Comparison of ENCODE assay signal across 1 cellular context in the genomic region with DNA sequence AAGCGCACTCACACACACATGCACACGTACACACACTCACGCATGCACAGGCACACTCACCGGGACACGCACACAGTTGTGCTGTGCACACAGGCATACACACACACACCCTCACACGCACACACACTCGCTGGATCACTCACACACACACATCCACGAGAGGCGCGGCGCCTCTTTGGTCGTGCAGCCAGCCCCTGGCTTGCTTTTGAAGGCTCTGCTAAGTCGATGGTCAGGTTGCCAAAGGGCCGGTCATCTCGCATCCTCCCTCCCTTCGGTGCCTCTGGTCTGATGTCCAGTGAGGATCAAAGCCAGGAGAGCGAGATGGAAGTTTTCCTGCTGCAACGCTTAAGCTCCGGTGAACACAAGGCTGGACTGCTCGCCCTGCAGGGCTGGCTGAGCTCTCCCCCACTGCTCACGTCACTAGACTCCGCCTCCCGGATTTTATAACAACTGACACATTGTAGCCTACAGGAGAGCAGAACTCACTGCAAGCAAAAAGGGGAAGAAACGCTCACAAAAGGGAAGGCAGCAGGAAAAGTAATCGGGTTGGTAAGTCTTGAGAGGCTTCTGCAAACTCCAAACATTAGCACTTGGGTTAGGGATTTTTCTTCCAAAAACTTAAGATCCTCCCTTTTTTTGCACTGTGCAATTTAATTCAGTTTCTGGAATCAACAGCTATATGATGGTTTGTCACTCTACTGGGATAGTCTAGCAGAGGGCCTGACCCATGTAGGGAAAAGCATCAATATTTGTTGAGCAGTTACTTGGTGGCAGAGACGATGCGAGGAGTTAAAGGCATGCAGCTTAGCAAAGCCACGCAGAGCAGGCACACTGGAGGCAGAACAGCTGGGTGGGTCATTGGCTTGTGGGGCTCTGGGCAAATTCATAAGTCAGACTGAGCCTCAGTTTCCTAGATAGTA.
TF ChIP-seq lines count a peak whose summit lies in the region.

A gene (minus strand): TSS at position 374 of the 920 bp plus-strand sequence. CDS start 695 bp downstream, outside the sequence.

TF ChIP-seq in K562, 482 proteins besides CTCF, POLR2A, EP300 and RAD21 (continued from another document and continues in another):
- TF ChIP-seq, protein P1, sequence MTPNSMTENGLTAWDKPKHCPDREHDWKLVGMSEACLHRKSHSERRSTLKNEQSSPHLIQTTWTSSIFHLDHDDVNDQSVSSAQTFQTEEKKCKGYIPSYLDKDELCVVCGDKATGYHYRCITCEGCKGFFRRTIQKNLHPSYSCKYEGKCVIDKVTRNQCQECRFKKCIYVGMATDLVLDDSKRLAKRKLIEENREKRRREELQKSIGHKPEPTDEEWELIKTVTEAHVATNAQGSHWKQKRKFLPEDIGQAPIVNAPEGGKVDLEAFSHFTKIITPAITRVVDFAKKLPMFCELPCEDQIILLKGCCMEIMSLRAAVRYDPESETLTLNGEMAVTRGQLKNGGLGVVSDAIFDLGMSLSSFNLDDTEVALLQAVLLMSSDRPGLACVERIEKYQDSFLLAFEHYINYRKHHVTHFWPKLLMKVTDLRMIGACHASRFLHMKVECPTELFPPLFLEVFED (CRISPR knock-in tag; conservative IDR thresholded peaks at IDR 0.05): no peak
- TF ChIP-seq CCNT2 (IDR thresholded peaks at IDR 0.05; ENCODE audit: borderline replicate concordance, extremely low read depth, insufficient read length, low read depth, low read length): no peak
- no peak for TF ChIP-seq CC2D1A (IDR thresholded peaks at IDR 0.05)
- no peak for TF ChIP-seq CBFA2T2 (conservative IDR thresholded peaks at IDR 0.05)
- TF ChIP-seq, protein P2, sequence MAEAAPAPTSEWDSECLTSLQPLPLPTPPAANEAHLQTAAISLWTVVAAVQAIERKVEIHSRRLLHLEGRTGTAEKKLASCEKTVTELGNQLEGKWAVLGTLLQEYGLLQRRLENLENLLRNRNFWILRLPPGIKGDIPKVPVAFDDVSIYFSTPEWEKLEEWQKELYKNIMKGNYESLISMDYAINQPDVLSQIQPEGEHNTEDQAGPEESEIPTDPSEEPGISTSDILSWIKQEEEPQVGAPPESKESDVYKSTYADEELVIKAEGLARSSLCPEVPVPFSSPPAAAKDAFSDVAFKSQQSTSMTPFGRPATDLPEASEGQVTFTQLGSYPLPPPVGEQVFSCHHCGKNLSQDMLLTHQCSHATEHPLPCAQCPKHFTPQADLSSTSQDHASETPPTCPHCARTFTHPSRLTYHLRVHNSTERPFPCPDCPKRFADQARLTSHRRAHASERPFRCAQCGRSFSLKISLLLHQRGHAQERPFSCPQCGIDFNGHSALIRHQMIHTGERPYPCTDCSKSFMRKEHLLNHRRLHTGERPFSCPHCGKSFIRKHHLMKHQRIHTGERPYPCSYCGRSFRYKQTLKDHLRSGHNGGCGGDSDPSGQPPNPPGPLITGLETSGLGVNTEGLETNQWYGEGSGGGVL (CRISPR knock-in tag; IDR thresholded peaks at IDR 0.05): no peak
- TF ChIP-seq NFRKB (IDR thresholded peaks at IDR 0.05; ENCODE audit: low read depth): no peak
- TF ChIP-seq NR2C1 (IDR thresholded peaks at IDR 0.05): no peak
- TF ChIP-seq NR2C1 (tag; IDR thresholded peaks at IDR 0.05): no peak
- no peak for TF ChIP-seq RFX7 (CRISPR knock-in tag; IDR thresholded peaks at IDR 0.05)
- no peak for TF ChIP-seq ZSCAN29 (IDR thresholded peaks at IDR 0.05)
- TF ChIP-seq ZNF507 (tag; conservative IDR thresholded peaks at IDR 0.05): no peak
- TF ChIP-seq NR1H2 (CRISPR knock-in tag; IDR thresholded peaks at IDR 0.05): no peak
- TF ChIP-seq POLR2G (IDR thresholded peaks at IDR 0.05; ENCODE audit: low read depth, low read length): no peak
- TF ChIP-seq SPI1 (IDR thresholded peaks at IDR 0.05; ENCODE audit: borderline replicate concordance, low read depth, low read length): peak; percentile 71
- no peak for TF ChIP-seq CHD2 (IDR thresholded peaks at IDR 0.05; ENCODE audit: low read depth, low read length)
- TF ChIP-seq ZNF436 (CRISPR knock-in tag; IDR thresholded peaks at IDR 0.05): no peak
- TF ChIP-seq EZH2 (IDR thresholded peaks at IDR 0.05; ENCODE audit: borderline replicate concordance, low read depth, low read length): 0 out of 2 replicates have a peak, but pooled peaks have one; percentile 32
- TF ChIP-seq, protein P3, sequence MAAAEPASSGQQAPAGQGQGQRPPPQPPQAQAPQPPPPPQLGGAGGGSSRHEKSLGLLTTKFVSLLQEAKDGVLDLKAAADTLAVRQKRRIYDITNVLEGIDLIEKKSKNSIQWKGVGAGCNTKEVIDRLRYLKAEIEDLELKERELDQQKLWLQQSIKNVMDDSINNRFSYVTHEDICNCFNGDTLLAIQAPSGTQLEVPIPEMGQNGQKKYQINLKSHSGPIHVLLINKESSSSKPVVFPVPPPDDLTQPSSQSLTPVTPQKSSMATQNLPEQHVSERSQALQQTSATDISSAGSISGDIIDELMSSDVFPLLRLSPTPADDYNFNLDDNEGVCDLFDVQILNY (CRISPR knock-in tag; IDR thresholded peaks at IDR 0.05): no peak
- TF ChIP-seq RCOR1 (IDR thresholded peaks at IDR 0.05; ENCODE audit: borderline replicate concordance in 1 of 2, low read depth in 2 of 2, low read length in 2 of 2): peak in 1 of 2 experiments; percentile 11; a peak in 1 of 4 replicates
- TF ChIP-seq ZNF140 (CRISPR knock-in tag; IDR thresholded peaks at IDR 0.05): no peak
- TF ChIP-seq SMARCC2 (IDR thresholded peaks at IDR 0.05; ENCODE audit: low read depth): no peak
- no peak for TF ChIP-seq KDM1A (IDR thresholded peaks at IDR 0.05)
- TF ChIP-seq L3MBTL2 (IDR thresholded peaks at IDR 0.05): 0 out of 2 replicates have a peak, but pooled peaks have one; percentile 38
- TF ChIP-seq, protein P4, sequence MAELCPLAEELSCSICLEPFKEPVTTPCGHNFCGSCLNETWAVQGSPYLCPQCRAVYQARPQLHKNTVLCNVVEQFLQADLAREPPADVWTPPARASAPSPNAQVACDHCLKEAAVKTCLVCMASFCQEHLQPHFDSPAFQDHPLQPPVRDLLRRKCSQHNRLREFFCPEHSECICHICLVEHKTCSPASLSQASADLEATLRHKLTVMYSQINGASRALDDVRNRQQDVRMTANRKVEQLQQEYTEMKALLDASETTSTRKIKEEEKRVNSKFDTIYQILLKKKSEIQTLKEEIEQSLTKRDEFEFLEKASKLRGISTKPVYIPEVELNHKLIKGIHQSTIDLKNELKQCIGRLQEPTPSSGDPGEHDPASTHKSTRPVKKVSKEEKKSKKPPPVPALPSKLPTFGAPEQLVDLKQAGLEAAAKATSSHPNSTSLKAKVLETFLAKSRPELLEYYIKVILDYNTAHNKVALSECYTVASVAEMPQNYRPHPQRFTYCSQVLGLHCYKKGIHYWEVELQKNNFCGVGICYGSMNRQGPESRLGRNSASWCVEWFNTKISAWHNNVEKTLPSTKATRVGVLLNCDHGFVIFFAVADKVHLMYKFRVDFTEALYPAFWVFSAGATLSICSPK (IDR thresholded peaks at IDR 0.05; ENCODE audit: borderline replicate concordance): no peak
- TF ChIP-seq, protein P5, sequence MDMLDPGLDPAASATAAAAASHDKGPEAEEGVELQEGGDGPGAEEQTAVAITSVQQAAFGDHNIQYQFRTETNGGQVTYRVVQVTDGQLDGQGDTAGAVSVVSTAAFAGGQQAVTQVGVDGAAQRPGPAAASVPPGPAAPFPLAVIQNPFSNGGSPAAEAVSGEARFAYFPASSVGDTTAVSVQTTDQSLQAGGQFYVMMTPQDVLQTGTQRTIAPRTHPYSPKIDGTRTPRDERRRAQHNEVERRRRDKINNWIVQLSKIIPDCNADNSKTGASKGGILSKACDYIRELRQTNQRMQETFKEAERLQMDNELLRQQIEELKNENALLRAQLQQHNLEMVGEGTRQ (CRISPR knock-in tag; IDR thresholded peaks at IDR 0.05): no peak
- TF ChIP-seq CREM (IDR thresholded peaks at IDR 0.05; ENCODE audit: low read depth): peak; percentile 92
- TF ChIP-seq, protein P6, sequence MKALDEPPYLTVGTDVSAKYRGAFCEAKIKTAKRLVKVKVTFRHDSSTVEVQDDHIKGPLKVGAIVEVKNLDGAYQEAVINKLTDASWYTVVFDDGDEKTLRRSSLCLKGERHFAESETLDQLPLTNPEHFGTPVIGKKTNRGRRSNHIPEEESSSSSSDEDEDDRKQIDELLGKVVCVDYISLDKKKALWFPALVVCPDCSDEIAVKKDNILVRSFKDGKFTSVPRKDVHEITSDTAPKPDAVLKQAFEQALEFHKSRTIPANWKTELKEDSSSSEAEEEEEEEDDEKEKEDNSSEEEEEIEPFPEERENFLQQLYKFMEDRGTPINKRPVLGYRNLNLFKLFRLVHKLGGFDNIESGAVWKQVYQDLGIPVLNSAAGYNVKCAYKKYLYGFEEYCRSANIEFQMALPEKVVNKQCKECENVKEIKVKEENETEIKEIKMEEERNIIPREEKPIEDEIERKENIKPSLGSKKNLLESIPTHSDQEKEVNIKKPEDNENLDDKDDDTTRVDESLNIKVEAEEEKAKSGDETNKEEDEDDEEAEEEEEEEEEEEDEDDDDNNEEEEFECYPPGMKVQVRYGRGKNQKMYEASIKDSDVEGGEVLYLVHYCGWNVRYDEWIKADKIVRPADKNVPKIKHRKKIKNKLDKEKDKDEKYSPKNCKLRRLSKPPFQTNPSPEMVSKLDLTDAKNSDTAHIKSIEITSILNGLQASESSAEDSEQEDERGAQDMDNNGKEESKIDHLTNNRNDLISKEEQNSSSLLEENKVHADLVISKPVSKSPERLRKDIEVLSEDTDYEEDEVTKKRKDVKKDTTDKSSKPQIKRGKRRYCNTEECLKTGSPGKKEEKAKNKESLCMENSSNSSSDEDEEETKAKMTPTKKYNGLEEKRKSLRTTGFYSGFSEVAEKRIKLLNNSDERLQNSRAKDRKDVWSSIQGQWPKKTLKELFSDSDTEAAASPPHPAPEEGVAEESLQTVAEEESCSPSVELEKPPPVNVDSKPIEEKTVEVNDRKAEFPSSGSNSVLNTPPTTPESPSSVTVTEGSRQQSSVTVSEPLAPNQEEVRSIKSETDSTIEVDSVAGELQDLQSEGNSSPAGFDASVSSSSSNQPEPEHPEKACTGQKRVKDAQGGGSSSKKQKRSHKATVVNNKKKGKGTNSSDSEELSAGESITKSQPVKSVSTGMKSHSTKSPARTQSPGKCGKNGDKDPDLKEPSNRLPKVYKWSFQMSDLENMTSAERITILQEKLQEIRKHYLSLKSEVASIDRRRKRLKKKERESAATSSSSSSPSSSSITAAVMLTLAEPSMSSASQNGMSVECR (CRISPR knock-in tag; IDR thresholded peaks at IDR 0.05): no peak
- TF ChIP-seq SIX5 (IDR thresholded peaks at IDR 0.05; ENCODE audit: borderline replicate concordance in 1 of 2, insufficient read depth in 1 of 2, low read depth in 1 of 2, low read length in 2 of 2): no peak
- TF ChIP-seq, protein P7, sequence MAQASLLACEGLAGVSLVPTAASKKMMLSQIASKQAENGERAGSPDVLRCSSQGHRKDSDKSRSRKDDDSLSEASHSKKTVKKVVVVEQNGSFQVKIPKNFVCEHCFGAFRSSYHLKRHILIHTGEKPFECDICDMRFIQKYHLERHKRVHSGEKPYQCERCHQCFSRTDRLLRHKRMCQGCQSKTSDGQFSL (CRISPR knock-in tag; IDR thresholded peaks at IDR 0.05): peak; percentile 89
- TF ChIP-seq, protein P7 (tag; IDR thresholded peaks at IDR 0.05): no peak
- TF ChIP-seq, protein P8, sequence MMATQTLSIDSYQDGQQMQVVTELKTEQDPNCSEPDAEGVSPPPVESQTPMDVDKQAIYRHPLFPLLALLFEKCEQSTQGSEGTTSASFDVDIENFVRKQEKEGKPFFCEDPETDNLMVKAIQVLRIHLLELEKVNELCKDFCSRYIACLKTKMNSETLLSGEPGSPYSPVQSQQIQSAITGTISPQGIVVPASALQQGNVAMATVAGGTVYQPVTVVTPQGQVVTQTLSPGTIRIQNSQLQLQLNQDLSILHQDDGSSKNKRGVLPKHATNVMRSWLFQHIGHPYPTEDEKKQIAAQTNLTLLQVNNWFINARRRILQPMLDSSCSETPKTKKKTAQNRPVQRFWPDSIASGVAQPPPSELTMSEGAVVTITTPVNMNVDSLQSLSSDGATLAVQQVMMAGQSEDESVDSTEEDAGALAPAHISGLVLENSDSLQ (IDR thresholded peaks at IDR 0.05): peak; percentile 42
- TF ChIP-seq, protein P9, sequence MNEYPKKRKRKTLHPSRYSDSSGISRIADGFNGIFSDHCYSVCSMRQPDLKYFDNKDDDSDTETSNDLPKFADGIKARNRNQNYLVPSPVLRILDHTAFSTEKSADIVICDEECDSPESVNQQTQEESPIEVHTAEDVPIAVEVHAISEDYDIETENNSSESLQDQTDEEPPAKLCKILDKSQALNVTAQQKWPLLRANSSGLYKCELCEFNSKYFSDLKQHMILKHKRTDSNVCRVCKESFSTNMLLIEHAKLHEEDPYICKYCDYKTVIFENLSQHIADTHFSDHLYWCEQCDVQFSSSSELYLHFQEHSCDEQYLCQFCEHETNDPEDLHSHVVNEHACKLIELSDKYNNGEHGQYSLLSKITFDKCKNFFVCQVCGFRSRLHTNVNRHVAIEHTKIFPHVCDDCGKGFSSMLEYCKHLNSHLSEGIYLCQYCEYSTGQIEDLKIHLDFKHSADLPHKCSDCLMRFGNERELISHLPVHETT (CRISPR knock-in tag; conservative IDR thresholded peaks at IDR 0.05 in 1 of 2, IDR thresholded peaks at IDR 0.05 in 1 of 2): no peak
- TF ChIP-seq SMAD2 (IDR thresholded peaks at IDR 0.05; ENCODE audit: low read depth, low read length): no peak
- no peak for TF ChIP-seq KLF1 (tag; IDR thresholded peaks at IDR 0.05)
- no peak for TF ChIP-seq DNMT1 (IDR thresholded peaks at IDR 0.05)
- TF ChIP-seq, protein P10, sequence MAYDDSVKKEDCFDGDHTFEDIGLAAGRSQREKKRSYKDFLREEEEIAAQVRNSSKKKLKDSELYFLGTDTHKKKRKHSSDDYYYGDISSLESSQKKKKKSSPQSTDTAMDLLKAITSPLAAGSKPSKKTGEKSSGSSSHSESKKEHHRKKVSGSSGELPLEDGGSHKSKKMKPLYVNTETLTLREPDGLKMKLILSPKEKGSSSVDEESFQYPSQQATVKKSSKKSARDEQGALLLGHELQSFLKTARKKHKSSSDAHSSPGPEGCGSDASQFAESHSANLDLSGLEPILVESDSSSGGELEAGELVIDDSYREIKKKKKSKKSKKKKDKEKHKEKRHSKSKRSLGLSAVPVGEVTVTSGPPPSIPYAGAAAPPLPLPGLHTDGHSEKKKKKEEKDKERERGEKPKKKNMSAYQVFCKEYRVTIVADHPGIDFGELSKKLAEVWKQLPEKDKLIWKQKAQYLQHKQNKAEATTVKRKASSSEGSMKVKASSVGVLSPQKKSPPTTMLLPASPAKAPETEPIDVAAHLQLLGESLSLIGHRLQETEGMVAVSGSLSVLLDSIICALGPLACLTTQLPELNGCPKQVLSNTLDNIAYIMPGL (CRISPR knock-in tag; IDR thresholded peaks at IDR 0.05): no peak
- TF ChIP-seq, protein P11, sequence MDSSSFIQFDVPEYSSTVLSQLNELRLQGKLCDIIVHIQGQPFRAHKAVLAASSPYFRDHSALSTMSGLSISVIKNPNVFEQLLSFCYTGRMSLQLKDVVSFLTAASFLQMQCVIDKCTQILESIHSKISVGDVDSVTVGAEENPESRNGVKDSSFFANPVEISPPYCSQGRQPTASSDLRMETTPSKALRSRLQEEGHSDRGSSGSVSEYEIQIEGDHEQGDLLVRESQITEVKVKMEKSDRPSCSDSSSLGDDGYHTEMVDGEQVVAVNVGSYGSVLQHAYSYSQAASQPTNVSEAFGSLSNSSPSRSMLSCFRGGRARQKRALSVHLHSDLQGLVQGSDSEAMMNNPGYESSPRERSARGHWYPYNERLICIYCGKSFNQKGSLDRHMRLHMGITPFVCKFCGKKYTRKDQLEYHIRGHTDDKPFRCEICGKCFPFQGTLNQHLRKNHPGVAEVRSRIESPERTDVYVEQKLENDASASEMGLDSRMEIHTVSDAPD (CRISPR knock-in tag; IDR thresholded peaks at IDR 0.05): no peak
